Comparison of ENCODE assay signal across 29 cellular contexts in the genomic region with DNA sequence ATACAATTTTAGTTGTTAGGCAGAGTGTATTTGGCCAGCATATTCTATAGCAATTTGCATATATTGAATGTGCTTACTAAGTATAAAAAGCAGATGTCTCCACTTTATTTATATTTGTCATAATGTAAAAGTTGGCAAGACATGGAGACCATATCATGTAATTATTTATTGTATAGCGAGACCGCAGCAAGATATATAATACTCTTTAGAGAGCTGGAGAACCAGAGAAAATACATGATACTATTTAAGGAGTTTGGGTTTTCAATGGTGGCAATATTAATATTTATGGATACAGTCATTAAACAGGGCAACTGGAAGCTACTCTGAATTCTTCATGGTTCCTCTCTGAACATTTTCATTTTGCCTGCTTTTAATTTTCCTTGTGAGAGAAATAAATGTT. TPM values are rescaled to one million over a fixed set of nuclear protein-coding genes. Genes with fewer than 3 reads are reported as not detected.
"Had no signal": no experiment of that assay in that cellular context is flagged by ENCODE, and none has a peak within 500 bp of the region (broad histone marks: within the 10 kb centered on the region; RNA-seq: fewer than 3 reads in every experiment).

No MANE protein-coding gene starts in this region.

- H3K9me3 Mint-ChIP-seq: activated CD4-positive, alpha-beta memory T cell treated with anti-CD3 and anti-CD28 coated beads, Interleukin-2, amount 10 ng/mL, durations not matched to agents 7 days and 5 days; activated CD4-positive, alpha-beta T cell treated with anti-CD3 and anti-CD28 coated beads, Interleukin-2, amount 10 ng/mL, durations not matched to agents 7 days and 5 days; activated naive CD4-positive, alpha-beta T cell treated with anti-CD3 and anti-CD28 coated beads, Interleukin-2, amount 10 ng/mL, durations not matched to agents 7 days and 5 days; activated naive CD4-positive, alpha-beta T cell treated with anti-CD3 and anti-CD28 coated beads, Interleukin-2, amount 50 U/mL, for 72 hours; activated naive CD8-positive, alpha-beta T cell treated with anti-CD3 and anti-CD28 coated beads, Interleukin-2, amount 10 ng/mL, durations not matched to agents 7 days and 5 days; activated T-cell treated with anti-CD3 and anti-CD28 coated beads, Interleukin-2, amount 50 U/mL, for 24 hours had no signal

- H3K27ac Mint-ChIP-seq: activated CD4-positive, alpha-beta memory T cell treated with anti-CD3 and anti-CD28 coated beads, Interleukin-2, amount 10 ng/mL, durations not matched to agents 7 days and 5 days; activated CD4-positive, alpha-beta T cell treated with anti-CD3 and anti-CD28 coated beads, Interleukin-2, amount 10 ng/mL, durations not matched to agents 7 days and 5 days; activated naive CD4-positive, alpha-beta T cell treated with anti-CD3 and anti-CD28 coated beads, Interleukin-2, amount 10 ng/mL, durations not matched to agents 7 days and 5 days; activated naive CD4-positive, alpha-beta T cell treated with anti-CD3 and anti-CD28 coated beads, Interleukin-2, amount 50 U/mL, for 72 hours; activated naive CD8-positive, alpha-beta T cell treated with anti-CD3 and anti-CD28 coated beads, Interleukin-2, amount 10 ng/mL, durations not matched to agents 7 days and 5 days; activated T-cell treated with anti-CD3 and anti-CD28 coated beads, Interleukin-2, amount 50 U/mL, for 24 hours; activated T-cell treated with anti-CD3 and anti-CD28 coated beads, Interleukin-2, amount 50 U/mL, for 72 hours had no signal

- H3K36me3 ChIP-seq: breast epithelium, cardiac muscle cell, colonic mucosa, esophagus muscularis mucosa, gastrocnemius medialis had no signal

- H3K27me3 ChIP-seq: body of pancreas, breast epithelium, cardiac muscle cell, colonic mucosa, esophagus muscularis mucosa, foreskin keratinocyte, gastrocnemius medialis had no signal

- DNase-seq: activated CD4-positive, alpha-beta memory T cell treated with anti-CD3 and anti-CD28 coated beads, Interleukin-2, amount 10 ng/mL, durations not matched to agents 7 days and 5 days; activated CD4-positive, alpha-beta T cell treated with anti-CD3 and anti-CD28 coated beads for 4 hours; activated CD4-positive, alpha-beta T cell treated with anti-CD3 and anti-CD28 coated beads, Interleukin-2, amount 10 ng/mL, durations not matched to agents 7 days and 5 days; activated CD4-positive, alpha-beta T cell treated with anti-CD3 and anti-CD28 coated beads, Interleukin-2, amount 50 U/mL, for 4 hours; activated CD4-positive, CD25-positive, alpha-beta regulatory T cell; activated CD4-positive, CD25-positive, alpha-beta regulatory T cell treated with anti-CD3 and anti-CD28 coated beads, Interleukin-2, amount 50 U/mL, for 72 hours; activated CD8-positive, alpha-beta memory T cell treated with anti-CD3 and anti-CD28 coated beads, Interleukin-2, amount 50 U/mL, for 48 hours; activated gamma-delta T cell; activated naive CD4-positive, alpha-beta T cell; activated naive CD4-positive, alpha-beta T cell treated with anti-CD3 and anti-CD28 coated beads, Interleukin-2, amount 10 ng/mL, durations not matched to agents 7 days and 5 days; activated naive CD8-positive, alpha-beta T cell treated with anti-CD3 and anti-CD28 coated beads, Interleukin-2, amount 10 ng/mL, durations not matched to agents 7 days and 5 days; activated T-cell treated with anti-CD3 and anti-CD28 coated beads for 4 hours; activated T-cell treated with anti-CD3 and anti-CD28 coated beads, Interleukin-2, amount 50 U/mL, for 24 hours; activated T-cell treated with anti-CD3 and anti-CD28 coated beads, Interleukin-2, amount 50 U/mL, for 72 hours; amniotic stem cell; body of pancreas; central memory CD4-positive, alpha-beta T cell; cerebellar nuclear complex; colonic mucosa; effector memory CD4-positive, alpha-beta T cell; erythroblast; foreskin keratinocyte; gastrocnemius medialis; T-helper 2 cell had no signal

- H3K4me1 ChIP-seq: body of pancreas, breast epithelium, colonic mucosa, esophagus muscularis mucosa, foreskin keratinocyte, gastrocnemius medialis had no signal

- H3K4me3 ChIP-seq: body of pancreas, breast epithelium, cardiac muscle cell, colonic mucosa, esophagus muscularis mucosa, gastrocnemius medialis had no signal

- H3K36me3 Mint-ChIP-seq: activated naive CD4-positive, alpha-beta T cell treated with anti-CD3 and anti-CD28 coated beads, Interleukin-2, amount 10 ng/mL, durations not matched to agents 7 days and 5 days; activated naive CD4-positive, alpha-beta T cell treated with anti-CD3 and anti-CD28 coated beads, Interleukin-2, amount 50 U/mL, for 72 hours; activated naive CD8-positive, alpha-beta T cell treated with anti-CD3 and anti-CD28 coated beads, Interleukin-2, amount 10 ng/mL, durations not matched to agents 7 days and 5 days had no signal

- H3K27me3 Mint-ChIP-seq: activated CD4-positive, alpha-beta memory T cell treated with anti-CD3 and anti-CD28 coated beads, Interleukin-2, amount 10 ng/mL, durations not matched to agents 7 days and 5 days; activated naive CD4-positive, alpha-beta T cell treated with anti-CD3 and anti-CD28 coated beads, Interleukin-2, amount 10 ng/mL, durations not matched to agents 7 days and 5 days; activated T-cell treated with anti-CD3 and anti-CD28 coated beads, Interleukin-2, amount 50 U/mL, for 24 hours had no signal

- H3K27ac ChIP-seq: body of pancreas, breast epithelium, cardiac muscle cell, colonic mucosa, esophagus muscularis mucosa, foreskin keratinocyte, gastrocnemius medialis had no signal

- H3K4me1 Mint-ChIP-seq: activated CD4-positive, alpha-beta memory T cell treated with anti-CD3 and anti-CD28 coated beads, Interleukin-2, amount 10 ng/mL, durations not matched to agents 7 days and 5 days; activated CD4-positive, alpha-beta T cell treated with anti-CD3 and anti-CD28 coated beads, Interleukin-2, amount 10 ng/mL, durations not matched to agents 7 days and 5 days; activated naive CD4-positive, alpha-beta T cell treated with anti-CD3 and anti-CD28 coated beads, Interleukin-2, amount 10 ng/mL, durations not matched to agents 7 days and 5 days; activated naive CD8-positive, alpha-beta T cell treated with anti-CD3 and anti-CD28 coated beads, Interleukin-2, amount 10 ng/mL, durations not matched to agents 7 days and 5 days had no signal

- H3K4me3 Mint-ChIP-seq: activated CD4-positive, alpha-beta memory T cell treated with anti-CD3 and anti-CD28 coated beads, Interleukin-2, amount 10 ng/mL, durations not matched to agents 7 days and 5 days; activated CD4-positive, alpha-beta T cell treated with anti-CD3 and anti-CD28 coated beads, Interleukin-2, amount 10 ng/mL, durations not matched to agents 7 days and 5 days; activated naive CD4-positive, alpha-beta T cell treated with anti-CD3 and anti-CD28 coated beads, Interleukin-2, amount 10 ng/mL, durations not matched to agents 7 days and 5 days; activated naive CD8-positive, alpha-beta T cell treated with anti-CD3 and anti-CD28 coated beads, Interleukin-2, amount 10 ng/mL, durations not matched to agents 7 days and 5 days; activated T-cell treated with anti-CD3 and anti-CD28 coated beads, Interleukin-2, amount 50 U/mL, for 24 hours; activated T-cell treated with anti-CD3 and anti-CD28 coated beads, Interleukin-2, amount 50 U/mL, for 72 hours had no signal

- H3K9me3 ChIP-seq: body of pancreas, breast epithelium, colonic mucosa, esophagus muscularis mucosa, gastrocnemius medialis had no signal

RNA-seq across cellular contexts. Expression of a gene that starts 35.0 kb away (rescaled TPM):
- total RNA-seq: activated CD4-positive, alpha-beta memory T cell treated with anti-CD3 and anti-CD28 coated beads, Interleukin-2, amount 10 ng/mL, durations not matched to agents 7 days and 5 days; T-helper 1 cell treated with Interleukin-12 subunit alpha and Interleukin-12 subunit beta and Interleukin-4 antibody, amounts not matched to agents 30 ng/mL and 1 ng/mL, for 36 hours had no signal
